In genomic region chr5:134559672-134560071, GRCh38 we compare ENCODE assay signal across 14 cellular contexts.
"Had no signal": no experiment of that assay in that cellular context is flagged by ENCODE, and none has a peak within 500 bp of the region (broad histone marks: within the 10 kb centered on the region; RNA-seq: fewer than 3 reads in every experiment).

No MANE protein-coding gene starts in this region.

- H3K27ac ChIP-seq: gastroesophageal sphincter, lower lobe of right lung, tibial nerve, uterus had no signal

- FAIRE-seq: endometrium had no signal

- H3K4me3 ChIP-seq: gastroesophageal sphincter, lower lobe of right lung, tibial nerve, uterus had no signal

- H3K27me3 ChIP-seq: gastroesophageal sphincter, tibial nerve, uterus had no signal

- DNase-seq: activated CD4-positive, alpha-beta T cell treated with anti-CD3 and anti-CD28 coated beads, Interleukin-2, amount 50 U/mL, for 48 hours; activated CD8-positive, alpha-beta memory T cell treated with anti-CD3 and anti-CD28 coated beads, Interleukin-2, amount 50 U/mL, for 4 hours; left cardiac atrium; lower lobe of right lung; midbrain; retina; stimulated activated CD4-positive, alpha-beta T cell treated with anti-CD3 and anti-CD28 coated beads, Interleukin-12 subunit alpha, Interleukin-12 subunit beta, amount 100 ng/mL, for 4 hours; stimulated activated CD4-positive, alpha-beta T cell treated with anti-CD3 and anti-CD28 coated beads, Interleukin-2, amount 100 ng/mL, for 24 hours; SW 1271; T-helper 9 cell; uterus had no signal

- H3K9me3 ChIP-seq: gastroesophageal sphincter, lower lobe of right lung, tibial nerve, uterus had no signal

- H3K36me3 ChIP-seq: uterus had no signal

- ATAC-seq: gastroesophageal sphincter, left cardiac atrium, lower lobe of right lung had no signal
